11 cellular contexts compared by ENCODE assay signal in genomic region chr9:127960410-127961165, GRCh38. TPM values are rescaled to one million over a fixed set of nuclear protein-coding genes. Genes with fewer than 3 reads are reported as not detected.
DNase-seq lines count a peak whose midpoint lies in the region; ATAC-seq and TF ChIP-seq lines count a peak whose summit lies in the region.
"Had no signal": no experiment of that assay in that cellular context is flagged by ENCODE, and none has a peak within 500 bp of the region (broad histone marks: within the 10 kb centered on the region; RNA-seq: fewer than 3 reads in every experiment).

No MANE protein-coding gene starts in this region.

- H3K36me3 Mint-ChIP-seq in activated naive CD4-positive, alpha-beta T cell treated with anti-CD3 and anti-CD28 coated beads, Interleukin-2, amount 10 ng/mL, durations not matched to agents 7 days and 5 days: peaks cover 73% of the 10 kb centered on the region
- H3K36me3 Mint-ChIP-seq in activated naive CD8-positive, alpha-beta T cell treated with anti-CD3 and anti-CD28 coated beads, Interleukin-2, amount 50 U/mL, for 24 hours (ENCODE audit: low read depth): peaks cover 4% of the 10 kb centered on the region
- peaks cover 24% of the 10 kb centered on the region for H3K36me3 Mint-ChIP-seq in memory B cell

- H3K36me3 ChIP-seq in transverse colon: no peaks in the 10 kb centered on the region
- H3K36me3 ChIP-seq: SJSA1 had no signal

- peaks cover 64 to 75% (median 68%) of the 10 kb centered on the region in 4 donors for H3K4me1 ChIP-seq in transverse colon

- no peak for DNase-seq in activated naive CD4-positive, alpha-beta T cell treated with anti-CD3 and anti-CD28 coated beads, Interleukin-2, amount 10 ng/mL, durations not matched to agents 7 days and 5 days
- no peak for DNase-seq in activated naive CD4-positive, alpha-beta T cell treated with anti-CD3 and anti-CD28 coated beads, Interleukin-2, amount 50 U/mL, for 16 hours
- no peak for DNase-seq in activated naive CD8-positive, alpha-beta T cell treated with anti-CD3 and anti-CD28 coated beads, Interleukin-2, amount 50 U/mL, for 24 hours
- DNase-seq in memory B cell (ENCODE audit: low spot score in 2 of 2): no peak
- no peak for DNase-seq in transverse colon
- no peak for DNase-seq in GM20000 (ENCODE audit: low spot score)
- DNase-seq: DMS79, immature natural killer cell had no signal

- H3K4me3 ChIP-seq in transverse colon: no peak overlapping the region
- H3K4me3 ChIP-seq: SJSA1 had no signal

- no peaks in the 10 kb centered on the region for H3K27me3 Mint-ChIP-seq in activated naive CD4-positive, alpha-beta T cell treated with anti-CD3 and anti-CD28 coated beads, Interleukin-2, amount 10 ng/mL, durations not matched to agents 7 days and 5 days
- H3K27me3 Mint-ChIP-seq in activated naive CD8-positive, alpha-beta T cell treated with anti-CD3 and anti-CD28 coated beads, Interleukin-2, amount 50 U/mL, for 24 hours: no peaks in the 10 kb centered on the region
- H3K27me3 Mint-ChIP-seq in memory B cell: no peaks in the 10 kb centered on the region

- no peak for TF ChIP-seq EP300 in transverse colon (IDR thresholded peaks at IDR 0.05; ENCODE audit: low read depth)

- peaks cover 95% of the 10 kb centered on the region for H3K4me1 Mint-ChIP-seq in activated naive CD4-positive, alpha-beta T cell treated with anti-CD3 and anti-CD28 coated beads, Interleukin-2, amount 10 ng/mL, durations not matched to agents 7 days and 5 days
- H3K4me1 Mint-ChIP-seq in activated naive CD8-positive, alpha-beta T cell treated with anti-CD3 and anti-CD28 coated beads, Interleukin-2, amount 50 U/mL, for 24 hours: peaks cover 95% of the 10 kb centered on the region
- H3K4me1 Mint-ChIP-seq in memory B cell: peaks cover 72% of the 10 kb centered on the region

- H3K27ac ChIP-seq in transverse colon: peak overlapping the region; percentile 94 to 98 (median 98)
- H3K27ac ChIP-seq: SJSA1 had no signal

- 47 to 48% methylated on average over 6 to 11 of the region's 11 CpGs for WGBS in transverse colon (ENCODE audit: low coverage in 1 of 2), 2 donors

- TF ChIP-seq CTCF in transverse colon (IDR thresholded peaks at IDR 0.05) (no peak), GM20000 (IDR thresholded peaks at IDR 0.05; ENCODE audit: extremely low read depth, missing control alignments) (no peak)

- intact Hi-C loops in transverse colon (cut with DNase I; ENCODE audit: low total_unique reads): no loop called here

- no peaks in the 10 kb centered on the region for H3K9me3 ChIP-seq in transverse colon
- H3K9me3 ChIP-seq: SJSA1 had no signal

- CTCF ChIA-PET in activated naive CD4-positive, alpha-beta T cell treated with anti-CD3 and anti-CD28 coated beads, Interleukin-2, amount 10 ng/mL, durations not matched to agents 7 days and 5 days (lab: Charles Lee): interaction anchor here (1.2 to 17.2 kb wide), 4 partner anchors 10 to 72 kb away, joined by 4 to 247 read pairs (median 6); no protein-coding TSS in a partner anchor

- H3K9me3 Mint-ChIP-seq in activated naive CD4-positive, alpha-beta T cell treated with anti-CD3 and anti-CD28 coated beads, Interleukin-2, amount 10 ng/mL, durations not matched to agents 7 days and 5 days: no peaks in the 10 kb centered on the region
- no peaks in the 10 kb centered on the region for H3K9me3 Mint-ChIP-seq in activated naive CD8-positive, alpha-beta T cell treated with anti-CD3 and anti-CD28 coated beads, Interleukin-2, amount 50 U/mL, for 24 hours
- peaks cover 2% of the 10 kb centered on the region for H3K9me3 Mint-ChIP-seq in memory B cell
- H3K9me3 Mint-ChIP-seq: immature natural killer cell had no signal

- H3K27me3 ChIP-seq in transverse colon: no peaks in the 10 kb centered on the region
- H3K27me3 ChIP-seq: SJSA1 had no signal

- TF ChIP-seq POLR2A in transverse colon (IDR thresholded peaks at IDR 0.05): no peak

- in situ Hi-C loops in transverse colon (cut with MboI; ENCODE audit: low pct_ligation_motif_present in 1 of 4, low pct_unique_long_range_greater_than_20kb in 1 of 4, low sequenced_read_pairs in 3 of 4): loop anchor here in 1 of 4 donors (25.0 kb wide), 1 partner anchor 152 kb away; no protein-coding TSS in a partner anchor

- no peak overlapping the region for H3K4me3 Mint-ChIP-seq in activated naive CD4-positive, alpha-beta T cell treated with anti-CD3 and anti-CD28 coated beads, Interleukin-2, amount 10 ng/mL, durations not matched to agents 7 days and 5 days
- H3K4me3 Mint-ChIP-seq in activated naive CD8-positive, alpha-beta T cell treated with anti-CD3 and anti-CD28 coated beads, Interleukin-2, amount 50 U/mL, for 24 hours: no peak overlapping the region
- H3K4me3 Mint-ChIP-seq in memory B cell: no peak overlapping the region
- H3K4me3 Mint-ChIP-seq: immature natural killer cell had no signal

- no peak for ATAC-seq in activated naive CD8-positive, alpha-beta T cell treated with anti-CD3 and anti-CD28 coated beads, Interleukin-2, amount 50 U/mL, for 24 hours
- no peak for ATAC-seq in memory B cell (ENCODE audit: low read depth)
- no peak for ATAC-seq in HG03565 (IDR thresholded peaks at IDR 0.05; ENCODE audit: unreplicated experiment)
- no peak for ATAC-seq in HG02981 (IDR thresholded peaks at IDR 0.05; ENCODE audit: unreplicated experiment)

- H3K27ac Mint-ChIP-seq in activated naive CD4-positive, alpha-beta T cell treated with anti-CD3 and anti-CD28 coated beads, Interleukin-2, amount 10 ng/mL, durations not matched to agents 7 days and 5 days: peak overlapping the region; percentile 84
- peak overlapping the region; percentile 80 for H3K27ac Mint-ChIP-seq in activated naive CD8-positive, alpha-beta T cell treated with anti-CD3 and anti-CD28 coated beads, Interleukin-2, amount 50 U/mL, for 24 hours
- H3K27ac Mint-ChIP-seq in memory B cell: peak overlapping the region; percentile 88

RNA-seq across cellular contexts. Expression of gene EEIG1, which starts 20.2 kb away (rescaled TPM):
- 100 to 1,000 TPM in 2 of 4 donors, 10 to 100 TPM in 2; 77.0 to 230 (median 96.7) TPM for total RNA-seq in transverse colon

RNA-seq across cellular contexts. Expression of gene DPM2, which starts 22.9 kb away (rescaled TPM):
- 100 to 1,000 TPM in 1 of 4 donors, 10 to 100 TPM in 3; 20.6 to 249 (median 26.3) TPM for total RNA-seq in transverse colon

RNA-seq across cellular contexts. Expression of gene PIP5KL1, which starts 30.0 kb away (rescaled TPM):
- 1 to 10 TPM in 1 of 4 donors, not detected in 3; 4.6 TPM for total RNA-seq in transverse colon

RNA-seq across cellular contexts. Expression of gene ST6GALNAC4, which starts 43.7 kb away (rescaled TPM):
- total RNA-seq in transverse colon: 10 to 100 TPM; 16.7 to 66.1 (median 47.3) TPM
